1 cellular context compared by ENCODE assay signal in the genomic region with DNA sequence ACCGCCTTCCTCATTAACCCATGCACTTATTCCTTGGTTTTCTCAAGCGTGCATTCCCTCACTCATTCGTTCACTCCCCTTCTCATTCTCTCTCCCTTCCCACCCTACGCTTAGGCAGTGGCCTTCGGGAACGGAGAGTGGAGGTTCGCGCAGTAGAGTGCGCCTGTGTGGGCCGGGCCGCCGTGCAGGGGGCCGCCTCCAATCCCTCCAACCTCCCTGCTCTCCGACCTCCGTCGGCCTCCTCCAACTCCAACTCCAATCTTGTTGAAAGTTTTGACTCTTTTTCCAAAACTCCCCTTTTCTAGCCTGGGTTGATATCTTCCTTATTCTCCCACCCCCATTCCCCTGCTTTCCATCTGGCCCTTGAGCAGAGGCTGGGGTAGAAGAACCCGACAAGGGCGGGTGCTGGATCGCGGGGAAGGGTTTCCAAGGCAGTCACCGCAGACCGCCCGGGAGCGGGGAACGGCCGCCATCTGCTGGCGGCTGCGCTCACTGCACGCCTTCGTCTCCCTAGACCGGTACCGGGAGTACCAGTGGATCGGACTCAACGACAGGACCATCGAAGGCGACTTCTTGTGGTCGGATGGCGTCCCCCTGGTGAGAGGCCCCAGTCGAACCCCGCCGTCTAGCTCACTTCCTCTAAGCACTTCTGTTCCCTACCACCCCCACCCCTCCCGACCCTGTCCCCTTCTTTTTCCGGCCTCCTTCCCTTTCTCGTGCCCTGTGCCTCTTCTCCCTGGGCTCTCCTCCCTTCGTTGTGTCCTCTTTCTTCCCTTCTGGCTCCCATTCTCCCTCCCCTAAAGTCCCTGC.
TF ChIP-seq lines count a peak whose summit lies in the region.

No MANE protein-coding gene starts in this region.

TF ChIP-seq in HepG2, 621 proteins besides CTCF, POLR2A, EP300 and RAD21 (continued from another document and continues in another):
- TF ChIP-seq, protein P1, sequence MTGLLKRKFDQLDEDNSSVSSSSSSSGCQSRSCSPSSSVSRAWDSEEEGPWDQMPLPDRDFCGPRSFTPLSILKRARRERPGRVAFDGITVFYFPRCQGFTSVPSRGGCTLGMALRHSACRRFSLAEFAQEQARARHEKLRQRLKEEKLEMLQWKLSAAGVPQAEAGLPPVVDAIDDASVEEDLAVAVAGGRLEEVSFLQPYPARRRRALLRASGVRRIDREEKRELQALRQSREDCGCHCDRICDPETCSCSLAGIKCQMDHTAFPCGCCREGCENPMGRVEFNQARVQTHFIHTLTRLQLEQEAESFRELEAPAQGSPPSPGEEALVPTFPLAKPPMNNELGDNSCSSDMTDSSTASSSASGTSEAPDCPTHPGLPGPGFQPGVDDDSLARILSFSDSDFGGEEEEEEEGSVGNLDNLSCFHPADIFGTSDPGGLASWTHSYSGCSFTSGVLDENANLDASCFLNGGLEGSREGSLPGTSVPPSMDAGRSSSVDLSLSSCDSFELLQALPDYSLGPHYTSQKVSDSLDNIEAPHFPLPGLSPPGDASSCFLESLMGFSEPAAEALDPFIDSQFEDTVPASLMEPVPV (CRISPR knock-in tag; IDR thresholded peaks at IDR 0.05), result no peak
- TF ChIP-seq SKI (IDR thresholded peaks at IDR 0.05; ENCODE audit: partially characterized antibody) (no peak), TCF7 (IDR thresholded peaks at IDR 0.05; ENCODE audit: low read depth) (no peak), ZNF12 (CRISPR knock-in tag; IDR thresholded peaks at IDR 0.05) (no peak), ADNP (CRISPR knock-in tag; IDR thresholded peaks at IDR 0.05) (no peak), DR1 (CRISPR knock-in tag; IDR thresholded peaks at IDR 0.05) (no peak), SNRNP70 (IDR thresholded peaks at IDR 0.05; ENCODE audit: low read depth, low read length) (no peak), ZNF510 (CRISPR knock-in tag; IDR thresholded peaks at IDR 0.05; ENCODE audit: low read depth) (no peak), SSRP1 (CRISPR knock-in tag; IDR thresholded peaks at IDR 0.05) (0 out of 2 replicates have a peak, but pooled peaks have one; percentile 32), BHLHE40 (IDR thresholded peaks at IDR 0.05; ENCODE audit: low read length) (no peak), SRSF1 (optimal IDR thresholded peaks at IDR 0.05; ENCODE audit: low read depth, low read length) (peak; percentile 32), CAMTA2 (CRISPR knock-in tag; IDR thresholded peaks at IDR 0.05; ENCODE audit: borderline replicate concordance) (no peak), SIN3A (IDR thresholded peaks at IDR 0.05; ENCODE audit: borderline replicate concordance, low read depth, low read length) (no peak), ZNF563 (CRISPR knock-in tag; IDR thresholded peaks at IDR 0.05) (no peak), ZFP36L1 (CRISPR knock-in tag; IDR thresholded peaks at IDR 0.05) (no peak), ZNF839 (CRISPR knock-in tag; IDR thresholded peaks at IDR 0.05; ENCODE audit: borderline replicate concordance) (no peak), CBFB (CRISPR knock-in tag; IDR thresholded peaks at IDR 0.05) (0 out of 2 replicates have a peak, but pooled peaks have one; percentile 37), ZFAT (CRISPR knock-in tag; conservative IDR thresholded peaks at IDR 0.05) (no peak), ZNF430 (CRISPR knock-in tag; IDR thresholded peaks at IDR 0.05) (peak; percentile 34; the same call in 1 of the 2 replicates), SP4 (CRISPR knock-in tag; IDR thresholded peaks at IDR 0.05) (no peak), ZNF768 (CRISPR knock-in tag; IDR thresholded peaks at IDR 0.05) (no peak; the same call in 1 of the 2 replicates), ARHGAP35 (CRISPR knock-in tag; IDR thresholded peaks at IDR 0.05; ENCODE audit: borderline replicate concordance) (no peak), ZNF354B (CRISPR knock-in tag; IDR thresholded peaks at IDR 0.05) (0 out of 2 replicates have a peak, but pooled peaks have one; percentile 51), ZNF451 (CRISPR knock-in tag; IDR thresholded peaks at IDR 0.05) (no peak), ZC3H13 (CRISPR knock-in tag; IDR thresholded peaks at IDR 0.05) (no peak), ZNF776 (CRISPR knock-in tag; IDR thresholded peaks at IDR 0.05) (no peak), ARNT (IDR thresholded peaks at IDR 0.05) (no peak), ZNF557 (CRISPR knock-in tag; IDR thresholded peaks at IDR 0.05) (no peak), HNF4G (IDR thresholded peaks at IDR 0.05; ENCODE audit: borderline replicate concordance, low read depth, low read length) (no peak), HNF4G (CRISPR knock-in tag; IDR thresholded peaks at IDR 0.05; ENCODE audit: borderline replicate concordance, low read depth) (no peak)
- TF ChIP-seq, protein P2, sequence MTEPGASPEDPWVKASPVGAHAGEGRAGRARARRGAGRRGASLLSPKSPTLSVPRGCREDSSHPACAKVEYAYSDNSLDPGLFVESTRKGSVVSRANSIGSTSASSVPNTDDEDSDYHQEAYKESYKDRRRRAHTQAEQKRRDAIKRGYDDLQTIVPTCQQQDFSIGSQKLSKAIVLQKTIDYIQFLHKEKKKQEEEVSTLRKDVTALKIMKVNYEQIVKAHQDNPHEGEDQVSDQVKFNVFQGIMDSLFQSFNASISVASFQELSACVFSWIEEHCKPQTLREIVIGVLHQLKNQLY (CRISPR knock-in tag; IDR thresholded peaks at IDR 0.05), result no peak
- TF ChIP-seq, protein P3, sequence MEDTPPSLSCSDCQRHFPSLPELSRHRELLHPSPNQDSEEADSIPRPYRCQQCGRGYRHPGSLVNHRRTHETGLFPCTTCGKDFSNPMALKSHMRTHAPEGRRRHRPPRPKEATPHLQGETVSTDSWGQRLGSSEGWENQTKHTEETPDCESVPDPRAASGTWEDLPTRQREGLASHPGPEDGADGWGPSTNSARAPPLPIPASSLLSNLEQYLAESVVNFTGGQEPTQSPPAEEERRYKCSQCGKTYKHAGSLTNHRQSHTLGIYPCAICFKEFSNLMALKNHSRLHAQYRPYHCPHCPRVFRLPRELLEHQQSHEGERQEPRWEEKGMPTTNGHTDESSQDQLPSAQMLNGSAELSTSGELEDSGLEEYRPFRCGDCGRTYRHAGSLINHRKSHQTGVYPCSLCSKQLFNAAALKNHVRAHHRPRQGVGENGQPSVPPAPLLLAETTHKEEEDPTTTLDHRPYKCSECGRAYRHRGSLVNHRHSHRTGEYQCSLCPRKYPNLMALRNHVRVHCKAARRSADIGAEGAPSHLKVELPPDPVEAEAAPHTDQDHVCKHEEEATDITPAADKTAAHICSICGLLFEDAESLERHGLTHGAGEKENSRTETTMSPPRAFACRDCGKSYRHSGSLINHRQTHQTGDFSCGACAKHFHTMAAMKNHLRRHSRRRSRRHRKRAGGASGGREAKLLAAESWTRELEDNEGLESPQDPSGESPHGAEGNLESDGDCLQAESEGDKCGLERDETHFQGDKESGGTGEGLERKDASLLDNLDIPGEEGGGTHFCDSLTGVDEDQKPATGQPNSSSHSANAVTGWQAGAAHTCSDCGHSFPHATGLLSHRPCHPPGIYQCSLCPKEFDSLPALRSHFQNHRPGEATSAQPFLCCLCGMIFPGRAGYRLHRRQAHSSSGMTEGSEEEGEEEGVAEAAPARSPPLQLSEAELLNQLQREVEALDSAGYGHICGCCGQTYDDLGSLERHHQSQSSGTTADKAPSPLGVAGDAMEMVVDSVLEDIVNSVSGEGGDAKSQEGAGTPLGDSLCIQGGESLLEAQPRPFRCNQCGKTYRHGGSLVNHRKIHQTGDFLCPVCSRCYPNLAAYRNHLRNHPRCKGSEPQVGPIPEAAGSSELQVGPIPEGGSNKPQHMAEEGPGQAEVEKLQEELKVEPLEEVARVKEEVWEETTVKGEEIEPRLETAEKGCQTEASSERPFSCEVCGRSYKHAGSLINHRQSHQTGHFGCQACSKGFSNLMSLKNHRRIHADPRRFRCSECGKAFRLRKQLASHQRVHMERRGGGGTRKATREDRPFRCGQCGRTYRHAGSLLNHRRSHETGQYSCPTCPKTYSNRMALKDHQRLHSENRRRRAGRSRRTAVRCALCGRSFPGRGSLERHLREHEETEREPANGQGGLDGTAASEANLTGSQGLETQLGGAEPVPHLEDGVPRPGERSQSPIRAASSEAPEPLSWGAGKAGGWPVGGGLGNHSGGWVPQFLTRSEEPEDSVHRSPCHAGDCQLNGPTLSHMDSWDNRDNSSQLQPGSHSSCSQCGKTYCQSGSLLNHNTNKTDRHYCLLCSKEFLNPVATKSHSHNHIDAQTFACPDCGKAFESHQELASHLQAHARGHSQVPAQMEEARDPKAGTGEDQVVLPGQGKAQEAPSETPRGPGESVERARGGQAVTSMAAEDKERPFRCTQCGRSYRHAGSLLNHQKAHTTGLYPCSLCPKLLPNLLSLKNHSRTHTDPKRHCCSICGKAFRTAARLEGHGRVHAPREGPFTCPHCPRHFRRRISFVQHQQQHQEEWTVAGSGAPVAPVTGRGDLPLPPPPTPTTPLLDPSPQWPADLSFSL (CRISPR knock-in tag; IDR thresholded peaks at IDR 0.05), result no peak
- TF ChIP-seq, protein P4, sequence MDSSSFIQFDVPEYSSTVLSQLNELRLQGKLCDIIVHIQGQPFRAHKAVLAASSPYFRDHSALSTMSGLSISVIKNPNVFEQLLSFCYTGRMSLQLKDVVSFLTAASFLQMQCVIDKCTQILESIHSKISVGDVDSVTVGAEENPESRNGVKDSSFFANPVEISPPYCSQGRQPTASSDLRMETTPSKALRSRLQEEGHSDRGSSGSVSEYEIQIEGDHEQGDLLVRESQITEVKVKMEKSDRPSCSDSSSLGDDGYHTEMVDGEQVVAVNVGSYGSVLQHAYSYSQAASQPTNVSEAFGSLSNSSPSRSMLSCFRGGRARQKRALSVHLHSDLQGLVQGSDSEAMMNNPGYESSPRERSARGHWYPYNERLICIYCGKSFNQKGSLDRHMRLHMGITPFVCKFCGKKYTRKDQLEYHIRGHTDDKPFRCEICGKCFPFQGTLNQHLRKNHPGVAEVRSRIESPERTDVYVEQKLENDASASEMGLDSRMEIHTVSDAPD (CRISPR knock-in tag; IDR thresholded peaks at IDR 0.05), result no peak
- TF ChIP-seq, protein P5, sequence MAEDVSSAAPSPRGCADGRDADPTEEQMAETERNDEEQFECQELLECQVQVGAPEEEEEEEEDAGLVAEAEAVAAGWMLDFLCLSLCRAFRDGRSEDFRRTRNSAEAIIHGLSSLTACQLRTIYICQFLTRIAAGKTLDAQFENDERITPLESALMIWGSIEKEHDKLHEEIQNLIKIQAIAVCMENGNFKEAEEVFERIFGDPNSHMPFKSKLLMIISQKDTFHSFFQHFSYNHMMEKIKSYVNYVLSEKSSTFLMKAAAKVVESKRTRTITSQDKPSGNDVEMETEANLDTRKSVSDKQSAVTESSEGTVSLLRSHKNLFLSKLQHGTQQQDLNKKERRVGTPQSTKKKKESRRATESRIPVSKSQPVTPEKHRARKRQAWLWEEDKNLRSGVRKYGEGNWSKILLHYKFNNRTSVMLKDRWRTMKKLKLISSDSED (CRISPR knock-in tag; IDR thresholded peaks at IDR 0.05), result no peak
- TF ChIP-seq, protein P6, sequence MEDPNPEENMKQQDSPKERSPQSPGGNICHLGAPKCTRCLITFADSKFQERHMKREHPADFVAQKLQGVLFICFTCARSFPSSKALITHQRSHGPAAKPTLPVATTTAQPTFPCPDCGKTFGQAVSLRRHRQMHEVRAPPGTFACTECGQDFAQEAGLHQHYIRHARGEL (CRISPR knock-in tag; IDR thresholded peaks at IDR 0.05), result no peak
- TF ChIP-seq, protein P7, sequence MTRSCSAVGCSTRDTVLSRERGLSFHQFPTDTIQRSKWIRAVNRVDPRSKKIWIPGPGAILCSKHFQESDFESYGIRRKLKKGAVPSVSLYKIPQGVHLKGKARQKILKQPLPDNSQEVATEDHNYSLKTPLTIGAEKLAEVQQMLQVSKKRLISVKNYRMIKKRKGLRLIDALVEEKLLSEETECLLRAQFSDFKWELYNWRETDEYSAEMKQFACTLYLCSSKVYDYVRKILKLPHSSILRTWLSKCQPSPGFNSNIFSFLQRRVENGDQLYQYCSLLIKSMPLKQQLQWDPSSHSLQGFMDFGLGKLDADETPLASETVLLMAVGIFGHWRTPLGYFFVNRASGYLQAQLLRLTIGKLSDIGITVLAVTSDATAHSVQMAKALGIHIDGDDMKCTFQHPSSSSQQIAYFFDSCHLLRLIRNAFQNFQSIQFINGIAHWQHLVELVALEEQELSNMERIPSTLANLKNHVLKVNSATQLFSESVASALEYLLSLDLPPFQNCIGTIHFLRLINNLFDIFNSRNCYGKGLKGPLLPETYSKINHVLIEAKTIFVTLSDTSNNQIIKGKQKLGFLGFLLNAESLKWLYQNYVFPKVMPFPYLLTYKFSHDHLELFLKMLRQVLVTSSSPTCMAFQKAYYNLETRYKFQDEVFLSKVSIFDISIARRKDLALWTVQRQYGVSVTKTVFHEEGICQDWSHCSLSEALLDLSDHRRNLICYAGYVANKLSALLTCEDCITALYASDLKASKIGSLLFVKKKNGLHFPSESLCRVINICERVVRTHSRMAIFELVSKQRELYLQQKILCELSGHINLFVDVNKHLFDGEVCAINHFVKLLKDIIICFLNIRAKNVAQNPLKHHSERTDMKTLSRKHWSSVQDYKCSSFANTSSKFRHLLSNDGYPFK (CRISPR knock-in tag; IDR thresholded peaks at IDR 0.05; ENCODE audit: borderline replicate concordance), result 0 out of 2 replicates have a peak, but pooled peaks have one; percentile 24
- TF ChIP-seq, protein P8, sequence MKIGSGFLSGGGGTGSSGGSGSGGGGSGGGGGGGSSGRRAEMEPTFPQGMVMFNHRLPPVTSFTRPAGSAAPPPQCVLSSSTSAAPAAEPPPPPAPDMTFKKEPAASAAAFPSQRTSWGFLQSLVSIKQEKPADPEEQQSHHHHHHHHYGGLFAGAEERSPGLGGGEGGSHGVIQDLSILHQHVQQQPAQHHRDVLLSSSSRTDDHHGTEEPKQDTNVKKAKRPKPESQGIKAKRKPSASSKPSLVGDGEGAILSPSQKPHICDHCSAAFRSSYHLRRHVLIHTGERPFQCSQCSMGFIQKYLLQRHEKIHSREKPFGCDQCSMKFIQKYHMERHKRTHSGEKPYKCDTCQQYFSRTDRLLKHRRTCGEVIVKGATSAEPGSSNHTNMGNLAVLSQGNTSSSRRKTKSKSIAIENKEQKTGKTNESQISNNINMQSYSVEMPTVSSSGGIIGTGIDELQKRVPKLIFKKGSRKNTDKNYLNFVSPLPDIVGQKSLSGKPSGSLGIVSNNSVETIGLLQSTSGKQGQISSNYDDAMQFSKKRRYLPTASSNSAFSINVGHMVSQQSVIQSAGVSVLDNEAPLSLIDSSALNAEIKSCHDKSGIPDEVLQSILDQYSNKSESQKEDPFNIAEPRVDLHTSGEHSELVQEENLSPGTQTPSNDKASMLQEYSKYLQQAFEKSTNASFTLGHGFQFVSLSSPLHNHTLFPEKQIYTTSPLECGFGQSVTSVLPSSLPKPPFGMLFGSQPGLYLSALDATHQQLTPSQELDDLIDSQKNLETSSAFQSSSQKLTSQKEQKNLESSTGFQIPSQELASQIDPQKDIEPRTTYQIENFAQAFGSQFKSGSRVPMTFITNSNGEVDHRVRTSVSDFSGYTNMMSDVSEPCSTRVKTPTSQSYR (CRISPR knock-in tag; IDR thresholded peaks at IDR 0.05; ENCODE audit: borderline replicate concordance), result no peak
- TF ChIP-seq, protein P9, sequence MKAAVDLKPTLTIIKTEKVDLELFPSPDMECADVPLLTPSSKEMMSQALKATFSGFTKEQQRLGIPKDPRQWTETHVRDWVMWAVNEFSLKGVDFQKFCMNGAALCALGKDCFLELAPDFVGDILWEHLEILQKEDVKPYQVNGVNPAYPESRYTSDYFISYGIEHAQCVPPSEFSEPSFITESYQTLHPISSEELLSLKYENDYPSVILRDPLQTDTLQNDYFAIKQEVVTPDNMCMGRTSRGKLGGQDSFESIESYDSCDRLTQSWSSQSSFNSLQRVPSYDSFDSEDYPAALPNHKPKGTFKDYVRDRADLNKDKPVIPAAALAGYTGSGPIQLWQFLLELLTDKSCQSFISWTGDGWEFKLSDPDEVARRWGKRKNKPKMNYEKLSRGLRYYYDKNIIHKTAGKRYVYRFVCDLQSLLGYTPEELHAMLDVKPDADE (CRISPR knock-in tag; IDR thresholded peaks at IDR 0.05), result no peak
